Comparison of ENCODE assay signal across 1 cellular context in genomic region chr13:28344163-28344562, GRCh38.
TF ChIP-seq lines count a peak whose summit lies in the region.

No MANE protein-coding gene starts in this region.

TF ChIP-seq in IMR-90, 13 proteins besides CTCF, POLR2A, EP300 and RAD21 (continued from another document):
- TF ChIP-seq USF2 (IDR thresholded peaks at IDR 0.05; ENCODE audit: low read depth, low read length) (no peak), ELK1 (IDR thresholded peaks at IDR 0.05; ENCODE audit: borderline replicate concordance, low read depth, low read length) (no peak), BHLHE40 (IDR thresholded peaks at IDR 0.05; ENCODE audit: low read depth, low read length) (no peak), SMC3 (IDR thresholded peaks at IDR 0.05; ENCODE audit: low read depth, low read length) (no peak), CEBPB (IDR thresholded peaks at IDR 0.05; ENCODE audit: low read depth, low read length) (no peak), RCOR1 (IDR thresholded peaks at IDR 0.05; ENCODE audit: insufficient replicate concordance, low read length) (no peak), RFX5 (IDR thresholded peaks at IDR 0.05; ENCODE audit: low read depth, low read length) (no peak), FOS (IDR thresholded peaks at IDR 0.05; ENCODE audit: low read depth, low read length) (no peak), NFE2L2 (IDR thresholded peaks at IDR 0.05; ENCODE audit: low read depth, low read length) (no peak), MAFK (IDR thresholded peaks at IDR 0.05; ENCODE audit: low read depth, low read length) (no peak), MAZ (IDR thresholded peaks at IDR 0.05; ENCODE audit: borderline replicate concordance, low read depth, low read length) (no peak), MXI1 (IDR thresholded peaks at IDR 0.05; ENCODE audit: borderline replicate concordance, low read depth, low read length) (no peak)
